In genomic region chr7:47332213-47332612, GRCh38 we compare ENCODE assay signal across 16 cellular contexts.
DNase-seq lines count a peak whose midpoint lies in the region; ATAC-seq and TF ChIP-seq lines count a peak whose summit lies in the region.
"Had no signal": no experiment of that assay in that cellular context is flagged by ENCODE, and none has a peak within 500 bp of the region (broad histone marks: within the 10 kb centered on the region; RNA-seq: fewer than 3 reads in every experiment).

No MANE protein-coding gene starts in this region.

- intact Hi-C loops in vagina (cut with DNase I): no loop called here

- H3K4me3 ChIP-seq in NT2/D1 (ENCODE audit: insufficient read length, low read depth) (no peak overlapping the region), hepatocyte (no peak overlapping the region), vagina (no peak overlapping the region)
- no peak overlapping the region for H3K4me3 ChIP-seq in effector memory CD4-positive, alpha-beta T cell (ENCODE audit: insufficient read depth, low read depth, low read length, poor library complexity, severe bottlenecking)
- H3K4me3 ChIP-seq: adrenal gland, skin epidermis had no signal

- H3K79me2 ChIP-seq in hepatocyte: peaks cover 20% of the 10 kb centered on the region

- H3K27ac Mint-ChIP-seq in mesothelial cell of epicardium: peak overlapping the region; percentile 86
- H3K27ac Mint-ChIP-seq: activated CD4-positive, alpha-beta memory T cell treated with anti-CD3 and anti-CD28 coated beads, Interleukin-2, amount 10 ng/mL, durations not matched to agents 7 days and 5 days; natural killer cell had no signal

- DNase-seq in NT2/D1 (ENCODE audit: low read depth, low spot score) (peak; percentile 68), hepatocyte (ENCODE audit: low spot score) (no peak), mesothelial cell of epicardium (ENCODE audit: low spot score in 2 of 2, unreplicated experiment in 2 of 2) (no peak), vagina (ENCODE audit: extremely low spot score in 2 of 2) (peak in 1 of 2 donors; percentile 67), activated gamma-delta T cell treated with Interleukin-2 at 50 U/mL for 16 hours (no peak)
- DNase-seq in effector memory CD4-positive, alpha-beta T cell: no peak
- DNase-seq: activated CD4-positive, alpha-beta memory T cell treated with anti-CD3 and anti-CD28 coated beads, Interleukin-2, amount 10 ng/mL, durations not matched to agents 7 days and 5 days; CD4-positive, CD25-positive, alpha-beta regulatory T cell; GOT3; natural killer cell; NCI-H187; NCI-H748 treated with DMSO at 0.1 percent for 48 hours; stimulated activated CD4-positive, alpha-beta T cell treated with anti-CD3 and anti-CD28 coated beads, Interleukin-1b, Interleukin-23, amount 100 ng/mL, for 48 hours had no signal

- H3K9me3 ChIP-seq in NT2/D1 (ENCODE audit: insufficient read depth, low read length) (no peaks in the 10 kb centered on the region), hepatocyte (ENCODE audit: low read depth) (no peaks in the 10 kb centered on the region), vagina (no peaks in the 10 kb centered on the region)
- no peaks in the 10 kb centered on the region for H3K9me3 ChIP-seq in effector memory CD4-positive, alpha-beta T cell (ENCODE audit: control insufficient read depth, low read length)
- H3K9me3 ChIP-seq: adrenal gland had no signal

- ATAC-seq in HG02885 (IDR thresholded peaks at IDR 0.05; ENCODE audit: poor library complexity, unreplicated experiment): no peak
- ATAC-seq: natural killer cell had no signal

- peak overlapping the region; percentile 44 for H3K27ac ChIP-seq in hepatocyte
- peak overlapping the region; percentile 31 for H3K27ac ChIP-seq in vagina
- no peak overlapping the region for H3K27ac ChIP-seq in effector memory CD4-positive, alpha-beta T cell (ENCODE audit: insufficient read depth, low read length, poor library complexity, severe bottlenecking)

- no peaks in the 10 kb centered on the region for H3K9me2 ChIP-seq in hepatocyte (replicated peaks; ENCODE audit: insufficient read depth)

- H3K27me3 ChIP-seq in NT2/D1 (ENCODE audit: insufficient read depth, insufficient read length) (no peaks in the 10 kb centered on the region), hepatocyte (no peaks in the 10 kb centered on the region), vagina (no peaks in the 10 kb centered on the region)
- no peaks in the 10 kb centered on the region for H3K27me3 ChIP-seq in effector memory CD4-positive, alpha-beta T cell (replicated peaks; ENCODE audit: control insufficient read depth, insufficient read depth, low read length, poor library complexity, severe bottlenecking)
- H3K27me3 ChIP-seq: adrenal gland had no signal

- H3K36me3 ChIP-seq in NT2/D1 (ENCODE audit: insufficient read depth, insufficient read length, low read length): peaks cover 43% of the 10 kb centered on the region
- H3K36me3 ChIP-seq in hepatocyte (replicated peaks; ENCODE audit: insufficient read depth, low read depth): no peaks in the 10 kb centered on the region
- no peaks in the 10 kb centered on the region for H3K36me3 ChIP-seq in vagina
- H3K36me3 ChIP-seq in effector memory CD4-positive, alpha-beta T cell (ENCODE audit: control insufficient read depth, insufficient read depth, low read length): no peaks in the 10 kb centered on the region

- H3K9me3 Mint-ChIP-seq in mesothelial cell of epicardium: no peaks in the 10 kb centered on the region
- H3K9me3 Mint-ChIP-seq: activated CD4-positive, alpha-beta memory T cell treated with anti-CD3 and anti-CD28 coated beads, Interleukin-2, amount 10 ng/mL, durations not matched to agents 7 days and 5 days; natural killer cell had no signal

- no peak for TF ChIP-seq CTCF in hepatocyte (IDR thresholded peaks at IDR 0.05; ENCODE audit: poor library complexity)
- no peak for TF ChIP-seq CTCF in mesothelial cell of epicardium (IDR thresholded peaks at IDR 0.05; ENCODE audit: unreplicated experiment)
- TF ChIP-seq CTCF in vagina (IDR thresholded peaks at IDR 0.05): no peak

- no peak overlapping the region for H3K9ac ChIP-seq in NT2/D1 (ENCODE audit: insufficient read length, low read depth)

- H3K4me1 ChIP-seq in NT2/D1 (ENCODE audit: insufficient read depth, insufficient read length): peaks cover 35% of the 10 kb centered on the region
- peaks cover 58% of the 10 kb centered on the region for H3K4me1 ChIP-seq in hepatocyte (ENCODE audit: insufficient read depth)
- H3K4me1 ChIP-seq in vagina: peaks cover 91% of the 10 kb centered on the region
- no peaks in the 10 kb centered on the region for H3K4me1 ChIP-seq in effector memory CD4-positive, alpha-beta T cell (ENCODE audit: control insufficient read depth, insufficient read depth, low read length, poor library complexity, severe bottlenecking)

- 69% methylated on average over 8 of the region's 8 CpGs for WGBS in hepatocyte (ENCODE audit: low lambda C conversion rate, missing lambda C conversion rate)

- H4K20me1 ChIP-seq in hepatocyte (ENCODE audit: insufficient read depth, poor library complexity, severe bottlenecking): no peaks in the 10 kb centered on the region

- no peak for TF ChIP-seq POLR2A in vagina (IDR thresholded peaks at IDR 0.05)

- H3K4me3 Mint-ChIP-seq in mesothelial cell of epicardium: no peak overlapping the region
- H3K4me3 Mint-ChIP-seq: activated CD4-positive, alpha-beta memory T cell treated with anti-CD3 and anti-CD28 coated beads, Interleukin-2, amount 10 ng/mL, durations not matched to agents 7 days and 5 days; CD4-positive, CD25-positive, alpha-beta regulatory T cell; natural killer cell had no signal

- H2AFZ ChIP-seq in hepatocyte: no peak overlapping the region

- H3K27me3 Mint-ChIP-seq in mesothelial cell of epicardium (ENCODE audit: low read depth): no peaks in the 10 kb centered on the region
- H3K27me3 Mint-ChIP-seq: activated CD4-positive, alpha-beta memory T cell treated with anti-CD3 and anti-CD28 coated beads, Interleukin-2, amount 10 ng/mL, durations not matched to agents 7 days and 5 days; CD4-positive, CD25-positive, alpha-beta regulatory T cell had no signal

- peaks cover 11% of the 10 kb centered on the region for H3K36me3 Mint-ChIP-seq in mesothelial cell of epicardium
- H3K36me3 Mint-ChIP-seq: CD4-positive, CD25-positive, alpha-beta regulatory T cell; natural killer cell had no signal

- no peak overlapping the region for H3K4me2 ChIP-seq in hepatocyte

- H3K4me1 Mint-ChIP-seq in mesothelial cell of epicardium: peaks cover 57% of the 10 kb centered on the region
- H3K4me1 Mint-ChIP-seq: activated CD4-positive, alpha-beta memory T cell treated with anti-CD3 and anti-CD28 coated beads, Interleukin-2, amount 10 ng/mL, durations not matched to agents 7 days and 5 days; CD4-positive, CD25-positive, alpha-beta regulatory T cell; natural killer cell had no signal
